Comparison of ENCODE assay signal across 16 cellular contexts in genomic region chr6:39411001-39411400, GRCh38.
"Had no signal": no experiment of that assay in that cellular context is flagged by ENCODE, and none has a peak within 500 bp of the region (broad histone marks: within the 10 kb centered on the region; RNA-seq: fewer than 3 reads in every experiment).

No MANE protein-coding gene starts in this region.

- H3K4me3 ChIP-seq: colonic mucosa, hepatocyte, right atrium auricular region, sigmoid colon, skin epidermis, suprapubic skin, tibial artery, upper lobe of left lung, uterus had no signal

- H3K27ac ChIP-seq: colonic mucosa, hepatocyte, right atrium auricular region, sigmoid colon, skin epidermis, suprapubic skin, tibial artery, upper lobe of left lung, uterus had no signal

- H3K9me3 ChIP-seq: colonic mucosa, right atrium auricular region, sigmoid colon, suprapubic skin, tibial artery, upper lobe of left lung, uterus had no signal

- H3K27me3 ChIP-seq: colonic mucosa, hepatocyte, right atrium auricular region, sigmoid colon, suprapubic skin, tibial artery, upper lobe of left lung, uterus had no signal

- ATAC-seq: naive thymus-derived CD4-positive, alpha-beta T cell had no signal

- H3K36me3 ChIP-seq: colonic mucosa, right atrium auricular region, sigmoid colon, suprapubic skin, tibial artery, upper lobe of left lung, uterus had no signal

- DNase-seq: colonic mucosa; effector CD4-positive, alpha-beta T cell; endodermal cell; erythroblast; naive thymus-derived CD4-positive, alpha-beta T cell; sigmoid colon; stimulated activated CD4-positive, alpha-beta T cell treated with anti-CD3 and anti-CD28 coated beads, Interleukin-2, amount 100 ng/mL, for 24 hours; stimulated activated CD4-positive, alpha-beta T cell treated with anti-CD3 and anti-CD28 coated beads, Interleukin-4, amount 100 ng/mL, for 4 hours; stimulated activated naive CD4-positive, alpha-beta T cell treated with Interleukin-2 at 50 U/mL for 16 hours; tibial artery; upper lobe of left lung; uterus had no signal

- H3K4me1 ChIP-seq: colonic mucosa, right atrium auricular region, suprapubic skin, tibial artery, upper lobe of left lung, uterus had no signal

- H3K4me2 ChIP-seq: hepatocyte had no signal
